ENCODE assay signal across 8 cellular contexts in genomic region chr20:30813412-30814311, GRCh38.
DNase-seq lines count a peak whose midpoint lies in the region; ATAC-seq, FAIRE-seq and TF ChIP-seq lines count a peak whose summit lies in the region.
"Not testable (repeated sequence)": the region's sequence is repeated elsewhere in the genome, so short reads cannot be mapped to it uniquely, and the experiment has no call there.

No MANE protein-coding gene starts in this region.

- H3K4me3 Mint-ChIP-seq in activated CD8-positive, alpha-beta memory T cell treated with anti-CD3 and anti-CD28 coated beads, Interleukin-2, amount 10 ng/mL, durations not matched to agents 7 days and 5 days; central memory CD8-positive, alpha-beta T cell; osteocyte (ENCODE audit: unreplicated experiment); type B pancreatic cell: not testable (repeated sequence)

- not testable (repeated sequence) for H3K79me2 ChIP-seq in HepG2 (ENCODE audit: insufficient read depth, low read length)

- not testable (repeated sequence) for H3K4me1 Mint-ChIP-seq in activated CD8-positive, alpha-beta memory T cell treated with anti-CD3 and anti-CD28 coated beads, Interleukin-2, amount 10 ng/mL, durations not matched to agents 7 days and 5 days; central memory CD8-positive, alpha-beta T cell; osteocyte (ENCODE audit: unreplicated experiment); type B pancreatic cell (ENCODE audit: unreplicated experiment)

- H3K9me3 ChIP-seq in HUES6 (ENCODE audit: control insufficient read depth, insufficient read depth, low read depth, low read length) (peaks cover 59% of the 10 kb centered on the region), HepG2 (ENCODE audit: low read length) (peaks cover 31% of the 10 kb centered on the region)

- not testable (repeated sequence) for H3K27me3 ChIP-seq in HUES6 (ENCODE audit: control insufficient read depth, insufficient read depth, low read length); HepG2 (ENCODE audit: control insufficient read depth in 1 of 2, insufficient read depth in 2 of 2, low read length in 2 of 2)

- POLR2A ChIA-PET in HepG2 (lab: Yijun Ruan, JAX) = not testable (repeated sequence)

- H3K4me2 ChIP-seq in HepG2 (ENCODE audit: low read depth, low read length) = not testable (repeated sequence)

- CTCF ChIA-PET in activated CD8-positive, alpha-beta memory T cell treated with anti-CD3 and anti-CD28 coated beads, Interleukin-2, amount 10 ng/mL, durations not matched to agents 7 days and 5 days (lab: Charles Lee); HepG2 (lab: Yijun Ruan, JAX; ENCODE audit: low intra/inter-chr PET ratio, low total read pairs): not testable (repeated sequence)

- TF ChIP-seq CTCF in HepG2 (CRISPR knock-in tag; IDR thresholded peaks at IDR 0.05); osteocyte (IDR thresholded peaks at IDR 0.05); type B pancreatic cell (conservative IDR thresholded peaks at IDR 0.05): not testable (repeated sequence)

- in situ Hi-C loops in HepG2 (cut with HindIII; ENCODE audit: extremely low pct_ligation_motif_present, low pct_unique_long_range_greater_than_20kb) = not testable (repeated sequence)

- not testable (repeated sequence) for H3K36me3 ChIP-seq in HUES6 (ENCODE audit: control insufficient read depth, insufficient read depth, low read length); HepG2 (replicated peaks in 1 of 2; ENCODE audit: control insufficient read depth in 1 of 2, insufficient read depth in 2 of 2, low read length in 2 of 2)

- TF ChIP-seq EP300 in HepG2 (IDR thresholded peaks at IDR 0.05; ENCODE audit: low read depth in 2 of 2, low read length in 2 of 2); HepG2 (CRISPR knock-in tag; IDR thresholded peaks at IDR 0.05; ENCODE audit: borderline replicate concordance): not testable (repeated sequence)

- H2AFZ ChIP-seq in HepG2 (ENCODE audit: low read length) = not testable (repeated sequence)

- H3K9ac ChIP-seq in HUES6 (ENCODE audit: low read length); HepG2 (ENCODE audit: insufficient read depth, low read depth, low read length): not testable (repeated sequence)

- not testable (repeated sequence) for H3K4me1 ChIP-seq in HUES6 (ENCODE audit: control insufficient read depth, insufficient read depth, low read length); HepG2 (ENCODE audit: insufficient read depth, low read length)

- not testable (repeated sequence) for TF ChIP-seq POLR2A in HepG2 (IDR thresholded peaks at IDR 0.05; ENCODE audit: insufficient read depth in 1 of 2, low read depth in 2 of 2, low read length in 2 of 2)

- BruUV-seq in HepG2 (replicated peaks; lab: Mats Ljungman, UMichigan) = not testable (repeated sequence)

- not testable (repeated sequence) for H3K27me3 Mint-ChIP-seq in activated CD8-positive, alpha-beta memory T cell treated with anti-CD3 and anti-CD28 coated beads, Interleukin-2, amount 10 ng/mL, durations not matched to agents 7 days and 5 days; central memory CD8-positive, alpha-beta T cell; osteocyte (ENCODE audit: unreplicated experiment); type B pancreatic cell

- peak; percentile 23 for DNase-seq in Daoy (ENCODE audit: low read depth)
- DNase-seq in activated CD8-positive, alpha-beta memory T cell treated with anti-CD3 and anti-CD28 coated beads, Interleukin-2, amount 10 ng/mL, durations not matched to agents 7 days and 5 days = peak; percentile 44
- DNase-seq in central memory CD8-positive, alpha-beta T cell (ENCODE audit: low spot score in 2 of 2); HepG2 (ENCODE audit: low spot score): not testable (repeated sequence)
- peak; percentile 58 for DNase-seq in Right ventricle myocardium superior
- peak; percentile 94 for DNase-seq in osteocyte (ENCODE audit: extremely low spot score, unreplicated experiment)
- peak; percentile 84 for DNase-seq in type B pancreatic cell (ENCODE audit: extremely low spot score, unreplicated experiment)

- ATAC-seq in activated CD8-positive, alpha-beta memory T cell treated with anti-CD3 and anti-CD28 coated beads, Interleukin-2, amount 10 ng/mL, durations not matched to agents 7 days and 5 days; Right ventricle myocardium superior (ENCODE audit: poor library complexity): not testable (repeated sequence)
- peak; percentile 26 for ATAC-seq in central memory CD8-positive, alpha-beta T cell (replicated peaks; ENCODE audit: extremely low read depth, poor library complexity, severe bottlenecking)
- ATAC-seq in HepG2 = peak; percentile 36

- intact Hi-C loops in Right ventricle myocardium superior (cut with DNase I); HepG2 (cut with micrococcal nuclease; ENCODE audit: unreplicated experiment): not testable (repeated sequence)

- 70% methylated on average over 53 of the region's 53 CpGs for WGBS in HepG2 (ENCODE audit: low lambda C conversion rate)

- not testable (repeated sequence) for TF ChIP-seq RAD21 in HepG2 (CRISPR knock-in tag; IDR thresholded peaks at IDR 0.05)

- not testable (repeated sequence) for FAIRE-seq in HepG2 (lab: Jason Lieb, UNC)

- not testable (repeated sequence) for H4K20me1 ChIP-seq in HepG2 (ENCODE audit: insufficient read depth, low read length)

- H3K27ac ChIP-seq in HUES6 (ENCODE audit: low read depth, low read length); HepG2 (ENCODE audit: extremely low read length, insufficient read depth, low read length): not testable (repeated sequence)

- peak overlapping the region; percentile 28; the same call in 1 of the 2 replicates for H3K4me3 ChIP-seq in HUES6 (ENCODE audit: low read depth, low read length)
- not testable (repeated sequence) for H3K4me3 ChIP-seq in HepG2 (replicated peaks in 1 of 3; ENCODE audit: insufficient read depth in 1 of 3, low read depth in 2 of 3, low read length in 3 of 3)

- peaks cover 14% of the 10 kb centered on the region for H3K9me3 Mint-ChIP-seq in activated CD8-positive, alpha-beta memory T cell treated with anti-CD3 and anti-CD28 coated beads, Interleukin-2, amount 10 ng/mL, durations not matched to agents 7 days and 5 days (ENCODE audit: low read depth)
- peaks cover 13% of the 10 kb centered on the region for H3K9me3 Mint-ChIP-seq in central memory CD8-positive, alpha-beta T cell
- peaks cover 15% of the 10 kb centered on the region for H3K9me3 Mint-ChIP-seq in osteocyte (ENCODE audit: unreplicated experiment)
- H3K9me3 Mint-ChIP-seq in type B pancreatic cell = peaks cover 13% of the 10 kb centered on the region

- not testable (repeated sequence) for H3K27ac Mint-ChIP-seq in activated CD8-positive, alpha-beta memory T cell treated with anti-CD3 and anti-CD28 coated beads, Interleukin-2, amount 10 ng/mL, durations not matched to agents 7 days and 5 days; central memory CD8-positive, alpha-beta T cell (ENCODE audit: low read depth); osteocyte (ENCODE audit: unreplicated experiment); type B pancreatic cell

- H3K36me3 Mint-ChIP-seq in activated CD8-positive, alpha-beta memory T cell treated with anti-CD3 and anti-CD28 coated beads, Interleukin-2, amount 10 ng/mL, durations not matched to agents 7 days and 5 days; central memory CD8-positive, alpha-beta T cell (ENCODE audit: insufficient read depth); osteocyte (ENCODE audit: unreplicated experiment); type B pancreatic cell: not testable (repeated sequence)
